ENCODE assay signal across 10 cellular contexts in the genomic region with DNA sequence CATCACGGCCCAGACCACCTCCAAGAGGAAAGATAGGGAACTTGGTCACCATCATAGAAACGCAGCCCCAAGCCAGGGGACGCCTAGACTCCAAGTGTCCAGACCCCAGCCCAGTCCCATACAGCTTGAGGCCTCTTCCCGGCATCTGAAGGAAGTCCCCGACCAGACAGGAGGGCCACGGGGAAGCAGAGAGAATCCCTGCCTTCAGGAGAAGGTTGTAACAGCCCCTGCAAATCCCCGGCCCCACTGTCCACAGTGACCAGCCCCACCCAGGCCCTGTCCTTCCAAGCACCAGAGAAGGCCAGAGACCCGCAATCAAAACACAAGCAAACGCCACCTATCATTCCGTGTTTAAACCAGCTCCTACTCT. TPM values are rescaled to one million over a fixed set of nuclear protein-coding genes. Genes with fewer than 3 reads are reported as not detected.
DNase-seq lines count a peak whose midpoint lies in the region; ATAC-seq and TF ChIP-seq lines count a peak whose summit lies in the region.
"Had no signal": no experiment of that assay in that cellular context is flagged by ENCODE, and none has a peak within 500 bp of the region (broad histone marks: within the 10 kb centered on the region; RNA-seq: fewer than 3 reads in every experiment).

No MANE protein-coding gene starts in this region.

- H3K4me3 Mint-ChIP-seq in activated CD8-positive, alpha-beta memory T cell treated with anti-CD3 and anti-CD28 coated beads, Interleukin-2, amount 10 ng/mL, durations not matched to agents 7 days and 5 days: peak overlapping the region; percentile 69
- H3K4me3 Mint-ChIP-seq in T-helper 17 cell (peak overlapping the region; percentile 71), glutamatergic neuron (ENCODE audit: unreplicated experiment) (peak overlapping the region; percentile 88)
- peak overlapping the region; percentile 89 for H3K4me3 Mint-ChIP-seq in stimulated activated naive CD8-positive, alpha-beta T cell treated with anti-CD3 and anti-CD28 coated beads, Interleukin-15, Interleukin-2, amounts not matched to agents 100 ng/mL and 50 ng/mL, for 24 hours

- peaks cover 5% of the 10 kb centered on the region for H3K36me3 Mint-ChIP-seq in activated CD8-positive, alpha-beta memory T cell treated with anti-CD3 and anti-CD28 coated beads, Interleukin-2, amount 10 ng/mL, durations not matched to agents 7 days and 5 days
- H3K36me3 Mint-ChIP-seq in T-helper 17 cell (ENCODE audit: low read depth): no peaks in the 10 kb centered on the region
- no peaks in the 10 kb centered on the region for H3K36me3 Mint-ChIP-seq in glutamatergic neuron (ENCODE audit: unreplicated experiment)
- peaks cover 22% of the 10 kb centered on the region for H3K36me3 Mint-ChIP-seq in stimulated activated naive CD8-positive, alpha-beta T cell treated with anti-CD3 and anti-CD28 coated beads, Interleukin-15, Interleukin-2, amounts not matched to agents 100 ng/mL and 50 ng/mL, for 24 hours (ENCODE audit: low read depth)

- TF ChIP-seq CTCF in glutamatergic neuron (IDR thresholded peaks at IDR 0.05; ENCODE audit: partially characterized antibody, unreplicated experiment): no peak

- H3K4me1 Mint-ChIP-seq in activated CD8-positive, alpha-beta memory T cell treated with anti-CD3 and anti-CD28 coated beads, Interleukin-2, amount 10 ng/mL, durations not matched to agents 7 days and 5 days: peaks cover 14% of the 10 kb centered on the region
- H3K4me1 Mint-ChIP-seq in T-helper 17 cell (peaks cover 8% of the 10 kb centered on the region), glutamatergic neuron (ENCODE audit: low read depth, unreplicated experiment) (peaks cover 5% of the 10 kb centered on the region)
- peaks cover 26% of the 10 kb centered on the region for H3K4me1 Mint-ChIP-seq in stimulated activated naive CD8-positive, alpha-beta T cell treated with anti-CD3 and anti-CD28 coated beads, Interleukin-15, Interleukin-2, amounts not matched to agents 100 ng/mL and 50 ng/mL, for 24 hours (ENCODE audit: low read depth)

- peak overlapping the region; percentile 77 for H3K27ac Mint-ChIP-seq in activated CD8-positive, alpha-beta memory T cell treated with anti-CD3 and anti-CD28 coated beads, Interleukin-2, amount 10 ng/mL, durations not matched to agents 7 days and 5 days
- peak overlapping the region; percentile 27 for H3K27ac Mint-ChIP-seq in T-helper 17 cell
- peak overlapping the region; percentile 77 for H3K27ac Mint-ChIP-seq in glutamatergic neuron (ENCODE audit: unreplicated experiment)
- peak overlapping the region; percentile 91 for H3K27ac Mint-ChIP-seq in stimulated activated naive CD8-positive, alpha-beta T cell treated with anti-CD3 and anti-CD28 coated beads, Interleukin-15, Interleukin-2, amounts not matched to agents 100 ng/mL and 50 ng/mL, for 24 hours

- DNase-seq in activated CD8-positive, alpha-beta memory T cell treated with anti-CD3 and anti-CD28 coated beads, Interleukin-2, amount 10 ng/mL, durations not matched to agents 7 days and 5 days: peak; percentile 37
- DNase-seq in activated CD8-positive, alpha-beta memory T cell treated with anti-CD3 and anti-CD28 coated beads, Interleukin-2, amount 50 U/mL, for 4 hours: no peak
- DNase-seq in T-helper 17 cell (peak in 1 of 3 donors; percentile 4), glutamatergic neuron (peak; percentile 12), NCI-H1417 treated with DMSO at 0.1 percent for 48 hours (lab: John Stamatoyannopoulos, UW) (no peak), NCI-H526 treated with DMSO at 0.1 percent for 48 hours (lab: John Stamatoyannopoulos, UW) (no peak), NCI-H2081 treated with DMSO at 0.1 percent for 48 hours (lab: John Stamatoyannopoulos, UW) (no peak)
- DNase-seq: cortex of kidney, NCI-H748 treated with DMSO at 0.1 percent for 48 hours had no signal

- ATAC-seq in activated CD8-positive, alpha-beta memory T cell treated with anti-CD3 and anti-CD28 coated beads, Interleukin-2, amount 10 ng/mL, durations not matched to agents 7 days and 5 days: no peak
- no peak for ATAC-seq in T-helper 17 cell

- H3K9me3 Mint-ChIP-seq in activated CD8-positive, alpha-beta memory T cell treated with anti-CD3 and anti-CD28 coated beads, Interleukin-2, amount 10 ng/mL, durations not matched to agents 7 days and 5 days (ENCODE audit: low read depth): no peaks in the 10 kb centered on the region
- H3K9me3 Mint-ChIP-seq in glutamatergic neuron (ENCODE audit: unreplicated experiment): peaks cover 3% of the 10 kb centered on the region
- H3K9me3 Mint-ChIP-seq in stimulated activated naive CD8-positive, alpha-beta T cell treated with anti-CD3 and anti-CD28 coated beads, Interleukin-15, Interleukin-2, amounts not matched to agents 100 ng/mL and 50 ng/mL, for 24 hours: no peaks in the 10 kb centered on the region

- H3K9me3 ChIP-seq in T-helper 17 cell (ENCODE audit: control insufficient read depth, low read length, poor library complexity, severe bottlenecking): no peaks in the 10 kb centered on the region

- H3K27me3 Mint-ChIP-seq in activated CD8-positive, alpha-beta memory T cell treated with anti-CD3 and anti-CD28 coated beads, Interleukin-2, amount 10 ng/mL, durations not matched to agents 7 days and 5 days: no peaks in the 10 kb centered on the region
- H3K27me3 Mint-ChIP-seq in T-helper 17 cell: no peaks in the 10 kb centered on the region
- peaks cover 11% of the 10 kb centered on the region for H3K27me3 Mint-ChIP-seq in glutamatergic neuron (ENCODE audit: unreplicated experiment)
- no peaks in the 10 kb centered on the region for H3K27me3 Mint-ChIP-seq in stimulated activated naive CD8-positive, alpha-beta T cell treated with anti-CD3 and anti-CD28 coated beads, Interleukin-15, Interleukin-2, amounts not matched to agents 100 ng/mL and 50 ng/mL, for 24 hours

- CTCF ChIA-PET in activated CD8-positive, alpha-beta memory T cell treated with anti-CD3 and anti-CD28 coated beads, Interleukin-2, amount 10 ng/mL, durations not matched to agents 7 days and 5 days (lab: Charles Lee): interaction anchor here (1.5 kb wide), 1 partner anchor 58 kb away, joined by 4 read pairs; no protein-coding TSS in a partner anchor

RNA-seq across cellular contexts. Expression of gene SLC19A1, which starts 1.7 kb away (rescaled TPM):
- total RNA-seq in activated CD8-positive, alpha-beta memory T cell treated with anti-CD3 and anti-CD28 coated beads, Interleukin-2, amount 10 ng/mL, durations not matched to agents 7 days and 5 days: 10 to 100 TPM; 53.2 to 60.2 TPM
- total RNA-seq in T-helper 17 cell: 10 to 100 TPM; 10.8 to 13.7 TPM
- total RNA-seq in glutamatergic neuron (ENCODE audit: unreplicated experiment): 53.3 TPM

Comparison
In these comparisons a context has a peak if more than half of its experiments do, and no peak if none do; other contexts are left out.
1. DNase-seq: peak in activated CD8-positive, alpha-beta memory T cell treated with anti-CD3 and anti-CD28 coated beads, Interleukin-2, amount 10 ng/mL, durations not matched to agents 7 days and 5 days (single experiment) and glutamatergic neuron (single experiment); none in activated CD8-positive, alpha-beta memory T cell treated with anti-CD3 and anti-CD28 coated beads, Interleukin-2, amount 50 U/mL, for 4 hours (single experiment), NCI-H1417 treated with DMSO at 0.1 percent for 48 hours (single experiment), NCI-H526 treated with DMSO at 0.1 percent for 48 hours (single experiment) and NCI-H2081 treated with DMSO at 0.1 percent for 48 hours (single experiment).
2. H3K27ac Mint-ChIP-seq: peak in every context shown above with its lines; median percentile 91 in stimulated activated naive CD8-positive, alpha-beta T cell treated with anti-CD3 and anti-CD28 coated beads, Interleukin-15, Interleukin-2, amounts not matched to agents 100 ng/mL and 50 ng/mL, for 24 hours; 77 in activated CD8-positive, alpha-beta memory T cell treated with anti-CD3 and anti-CD28 coated beads, Interleukin-2, amount 10 ng/mL, durations not matched to agents 7 days and 5 days; 77 in glutamatergic neuron; 27 in T-helper 17 cell.
3. Peak in every context shown above with its lines, with median percentiles within 50 percentile points of each other: H3K4me3 Mint-ChIP-seq.